In the genomic region with DNA sequence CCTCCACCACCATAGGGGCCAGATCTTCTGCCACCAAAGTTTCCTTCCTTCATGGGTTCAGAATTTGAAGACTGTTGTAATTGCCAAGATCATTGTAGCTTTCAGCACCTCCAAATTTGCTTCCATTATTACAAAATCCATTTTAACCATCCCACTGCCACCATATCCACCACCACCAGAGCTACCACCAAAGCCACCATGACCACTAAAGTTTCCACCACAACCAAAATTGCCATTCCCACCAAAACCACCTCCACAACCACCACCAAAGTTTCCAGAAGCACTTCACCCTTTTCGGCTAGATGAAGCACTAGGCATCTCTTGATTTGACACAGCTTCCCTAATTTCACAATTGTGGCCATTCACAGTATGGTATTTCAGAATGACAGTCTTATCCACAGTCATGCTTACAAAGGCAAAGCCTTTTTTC, we compare ENCODE assay signal across 14 cellular contexts. TPM values are rescaled to one million over a fixed set of nuclear protein-coding genes. Genes with fewer than 3 reads are reported as not detected.
DNase-seq lines count a peak whose midpoint lies in the region; ATAC-seq and TF ChIP-seq lines count a peak whose summit lies in the region.
"Had no signal": no experiment of that assay in that cellular context is flagged by ENCODE, and none has a peak within 500 bp of the region (broad histone marks: within the 10 kb centered on the region; RNA-seq: fewer than 3 reads in every experiment).

No MANE protein-coding gene starts in this region.

- H3K9me3 Mint-ChIP-seq in CD4-positive, alpha-beta T cell = peaks cover 7% of the 10 kb centered on the region
- H3K9me3 Mint-ChIP-seq in activated CD4-positive, alpha-beta memory T cell treated with anti-CD3 and anti-CD28 coated beads for 36 hours = peaks cover 31% of the 10 kb centered on the region
- peaks cover 0 to 10% (median 7%) of the 10 kb centered on the region in 6 donors for H3K9me3 Mint-ChIP-seq in immature natural killer cell

- ATAC-seq in CD4-positive, alpha-beta T cell (ENCODE audit: poor library complexity) = no peak
- ATAC-seq in GM18520 (IDR thresholded peaks at IDR 0.05; ENCODE audit: unreplicated experiment) = peak; percentile 55
- ATAC-seq in HG03378 (IDR thresholded peaks at IDR 0.05; ENCODE audit: unreplicated experiment) = no peak
- no peak for ATAC-seq in left cardiac atrium

- POLR2A ChIA-PET in CD4-positive, alpha-beta T cell (lab: Charles Lee) = interaction anchor here (0.6 to 3.6 kb wide), 10 partner anchors 9 to 368 kb away, joined by 3 to 34 read pairs (median 3); no protein-coding TSS in a partner anchor
- POLR2A ChIA-PET in activated CD4-positive, alpha-beta memory T cell treated with anti-CD3 and anti-CD28 coated beads for 36 hours (lab: Charles Lee) = interaction anchor here (1.2 to 1.8 kb wide), 2 partner anchors 14 to 350 kb away, joined by 3 to 5 read pairs; no protein-coding TSS in a partner anchor

- H3K4me3 Mint-ChIP-seq in CD4-positive, alpha-beta T cell = no peak overlapping the region
- H3K4me3 Mint-ChIP-seq in activated CD4-positive, alpha-beta memory T cell treated with anti-CD3 and anti-CD28 coated beads for 36 hours = peak overlapping the region; percentile 77
- H3K4me3 Mint-ChIP-seq in immature natural killer cell = peak overlapping the region; percentile 8 to 78 (median 62)
- H3K4me3 Mint-ChIP-seq: brain had no signal

- no peaks in the 10 kb centered on the region for H3K27me3 ChIP-seq in CD4-positive, alpha-beta T cell (ENCODE audit: control insufficient read depth, insufficient read depth, low read length)
- H3K27me3 ChIP-seq: Peyer's patch, suprapubic skin had no signal

- peak overlapping the region; percentile 90 for H3K27ac Mint-ChIP-seq in CD4-positive, alpha-beta T cell
- peak overlapping the region; percentile 92 for H3K27ac Mint-ChIP-seq in activated CD4-positive, alpha-beta memory T cell treated with anti-CD3 and anti-CD28 coated beads for 36 hours
- peak overlapping the region; percentile 30 to 94 (median 84) for H3K27ac Mint-ChIP-seq in immature natural killer cell

- no peak for TF ChIP-seq CTCF in CD4-positive, alpha-beta T cell (IDR thresholded peaks at IDR 0.05)

- no peaks in the 10 kb centered on the region for H3K27me3 Mint-ChIP-seq in CD4-positive, alpha-beta T cell
- H3K27me3 Mint-ChIP-seq in activated CD4-positive, alpha-beta memory T cell treated with anti-CD3 and anti-CD28 coated beads for 36 hours = peaks cover 3% of the 10 kb centered on the region
- H3K27me3 Mint-ChIP-seq in immature natural killer cell (ENCODE audit: low read depth in 3 of 3) = peaks cover 0 to 5% (median 2%) of the 10 kb centered on the region in 3 donors
- H3K27me3 Mint-ChIP-seq: brain had no signal

- peaks cover 66% of the 10 kb centered on the region for H3K4me1 Mint-ChIP-seq in CD4-positive, alpha-beta T cell (ENCODE audit: low read depth)
- peaks cover 39% of the 10 kb centered on the region for H3K4me1 Mint-ChIP-seq in activated CD4-positive, alpha-beta memory T cell treated with anti-CD3 and anti-CD28 coated beads for 36 hours (ENCODE audit: low read depth)
- H3K4me1 Mint-ChIP-seq in immature natural killer cell = peaks cover 32 to 50% of the 10 kb centered on the region in 2 donors

- H3K9me3 ChIP-seq in CD4-positive, alpha-beta T cell (ENCODE audit: control insufficient read depth, low read length) = peaks cover 8% of the 10 kb centered on the region
- H3K9me3 ChIP-seq: Peyer's patch, suprapubic skin had no signal

- intact Hi-C loops in CD4-positive, alpha-beta T cell (cut with DNase I, micrococcal nuclease) = no loop called here
- intact Hi-C loops in activated CD4-positive, alpha-beta memory T cell treated with anti-CD3 and anti-CD28 coated beads for 36 hours (cut with micrococcal nuclease) = loop anchor here (5.0 kb wide), 2 partner anchors 181 to 236 kb away; no protein-coding TSS in a partner anchor
- intact Hi-C loops in left cardiac atrium (cut with DNase I) = no loop called here

- no peak for DNase-seq in CD4-positive, alpha-beta T cell
- peak; percentile 67 for DNase-seq in activated CD4-positive, alpha-beta memory T cell treated with anti-CD3 and anti-CD28 coated beads for 36 hours
- DNase-seq in immature natural killer cell = no peak
- no peak for DNase-seq in hepatic stellate cell (ENCODE audit: low spot score)
- DNase-seq in left cardiac atrium = no peak
- DNase-seq in cerebellum (ENCODE audit: low spot score) = no peak
- DNase-seq: C1 segment of cervical spinal cord, foreskin melanocyte, NCI-H1417, Peyer's patch had no signal

- CTCF ChIA-PET in CD4-positive, alpha-beta T cell (lab: Charles Lee) = no interaction called here
- CTCF ChIA-PET in activated CD4-positive, alpha-beta memory T cell treated with anti-CD3 and anti-CD28 coated beads for 36 hours (lab: Charles Lee) = interaction anchor here (1.1 to 2.0 kb wide), 5 partner anchors 346 to 368 kb away, joined by 3 to 7 read pairs (median 4); no protein-coding TSS in a partner anchor

- H3K27ac ChIP-seq in CD4-positive, alpha-beta T cell (ENCODE audit: low read depth, low read length) = no peak overlapping the region
- H3K27ac ChIP-seq: Peyer's patch, suprapubic skin had no signal

- H3K36me3 Mint-ChIP-seq in CD4-positive, alpha-beta T cell (ENCODE audit: low read depth) = peaks cover 89% of the 10 kb centered on the region
- H3K36me3 Mint-ChIP-seq in activated CD4-positive, alpha-beta memory T cell treated with anti-CD3 and anti-CD28 coated beads for 36 hours = peaks cover 83% of the 10 kb centered on the region
- peaks cover 34 to 56% (median 54%) of the 10 kb centered on the region in 3 donors for H3K36me3 Mint-ChIP-seq in immature natural killer cell

RNA-seq across cellular contexts. Expression of a gene that starts 45.2 kb away (rescaled TPM):
- 10 to 100 TPM; 21.6 to 21.7 TPM for total RNA-seq in CD4-positive, alpha-beta T cell
- total RNA-seq in activated CD4-positive, alpha-beta memory T cell treated with anti-CD3 and anti-CD28 coated beads for 36 hours = 10 to 100 TPM; 40.0 to 43.4 TPM
- 10 to 100 TPM; 12.3 to 18.2 (median 14.6) TPM for polyA plus RNA-seq in immature natural killer cell
- total RNA-seq in left cardiac atrium = 10 to 100 TPM in 1 of 2 donors, 1 to 10 TPM in 1; 7.0 to 14.2 TPM
- total RNA-seq in cerebellum = 22.8 TPM

RNA-seq across cellular contexts. Expression of a gene that starts 46.5 kb away (rescaled TPM):
- 1 to 10 TPM; 1.5 to 1.8 TPM for total RNA-seq in CD4-positive, alpha-beta T cell
- total RNA-seq in activated CD4-positive, alpha-beta memory T cell treated with anti-CD3 and anti-CD28 coated beads for 36 hours = 1 to 10 TPM; 3.0 to 3.9 TPM
- 1 to 10 TPM; 5.2 to 9.9 (median 8.4) TPM for polyA plus RNA-seq in immature natural killer cell
- 10 to 100 TPM in 1 of 2 donors, 1 to 10 TPM in 1; 6.7 to 10.9 TPM for total RNA-seq in left cardiac atrium
- 38.5 TPM for total RNA-seq in cerebellum
